8 cellular contexts compared by ENCODE assay signal in genomic region chr6:8435845-8436168, GRCh38. TPM values are rescaled to one million over a fixed set of nuclear protein-coding genes. Genes with fewer than 3 reads are reported as not detected.
DNase-seq lines count a peak whose midpoint lies in the region; ATAC-seq and TF ChIP-seq lines count a peak whose summit lies in the region.

No MANE protein-coding gene starts in this region.

- H3K36me3 ChIP-seq in BLaER1 (peaks cover 4% of the 10 kb centered on the region; the same call in 1 of the 2 replicates), thymus (ENCODE audit: control insufficient read depth, insufficient read depth) (no peaks in the 10 kb centered on the region)

- ATAC-seq in HG03571 (IDR thresholded peaks at IDR 0.05; ENCODE audit: unreplicated experiment) (peak; percentile 1), left lobe of liver (peak; percentile 3), GM18519 (IDR thresholded peaks at IDR 0.05; ENCODE audit: low FRiP score, unreplicated experiment) (no peak)

- peak overlapping the region; percentile 80 for H3K4me3 ChIP-seq in BLaER1
- H3K4me3 ChIP-seq in astrocyte of the spinal cord (ENCODE audit: low read depth, low read length) = peak overlapping the region; percentile 95
- H3K4me3 ChIP-seq in thymus (ENCODE audit: low read length) = peak overlapping the region; percentile 59

- H3K9ac ChIP-seq in BLaER1 = peak overlapping the region; percentile 86

- TF ChIP-seq CTCF in astrocyte of the spinal cord (IDR thresholded peaks at IDR 0.05; ENCODE audit: low read depth, low read length) = no peak

- in situ Hi-C loops in astrocyte of the spinal cord (cut with HindIII; ENCODE audit: low sequenced_read_pairs) = no loop called here

- H3K9me3 ChIP-seq in BLaER1 (no peaks in the 10 kb centered on the region), thymus (ENCODE audit: control insufficient read depth) (no peaks in the 10 kb centered on the region)

- H3K27me3 ChIP-seq in BLaER1 = no peaks in the 10 kb centered on the region
- H3K27me3 ChIP-seq in thymus (ENCODE audit: control insufficient read depth, insufficient read depth) = no peaks in the 10 kb centered on the region

- H3K27ac ChIP-seq in BLaER1 = peak overlapping the region; percentile 89
- H3K27ac ChIP-seq in thymus (ENCODE audit: low read depth) = peak overlapping the region; percentile 89

- H3K4me1 ChIP-seq in BLaER1 = peaks cover 35% of the 10 kb centered on the region
- peaks cover 2% of the 10 kb centered on the region for H3K4me1 ChIP-seq in thymus (ENCODE audit: control insufficient read depth, insufficient read depth, low read length)

- WGBS in thymus = 49% methylated on average over 15 of the region's 15 CpGs

- H4K20me1 ChIP-seq in BLaER1 = no peaks in the 10 kb centered on the region; the same call in 1 of the 2 replicates

- DNase-seq in astrocyte of the spinal cord (ENCODE audit: low read depth, low spot score) = no peak
- DNase-seq in left lobe of liver (ENCODE audit: low spot score) = no peak
- DNase-seq in inferior parietal cortex (ENCODE audit: extremely low spot score) = no peak
- DNase-seq in activated CD4-positive, alpha-beta T cell treated with anti-CD3 and anti-CD28 coated beads for 48 hours = no peak

- peak overlapping the region; percentile 73 for H3K4me2 ChIP-seq in BLaER1

RNA-seq across cellular contexts. Expression of gene SLC35B3, which starts 0.5 kb away (rescaled TPM):
- total RNA-seq in left lobe of liver = 11.8 TPM
- polyA plus RNA-seq in thymus = 29.8 TPM
